8 cellular contexts compared by ENCODE assay signal in genomic region chr10:91201213-91201996, GRCh38. TPM values are rescaled to one million over a fixed set of nuclear protein-coding genes. Genes with fewer than 3 reads are reported as not detected.
DNase-seq lines count a peak whose midpoint lies in the region; ATAC-seq and TF ChIP-seq lines count a peak whose summit lies in the region.

No MANE protein-coding gene starts in this region.

- TF ChIP-seq CTCF in osteoblast (IDR thresholded peaks at IDR 0.05; ENCODE audit: extremely low read depth, low read depth, low read length) (no peak), nephron progenitor cell (IDR thresholded peaks at IDR 0.05) (no peak)

- H3K4me2 ChIP-seq in osteoblast (ENCODE audit: insufficient read depth, low read length), result peak overlapping the region; percentile 50

- H3K36me3 Mint-ChIP-seq in activated CD4-positive, alpha-beta T cell treated with anti-CD3 and anti-CD28 coated beads, Interleukin-2, amount 10 ng/mL, durations not matched to agents 24 days and 14 days (ENCODE audit: low read depth), result peaks cover 7% of the 10 kb centered on the region
- no peaks in the 10 kb centered on the region for H3K36me3 Mint-ChIP-seq in nephron progenitor cell (ENCODE audit: low read depth)

- H3K4me1 ChIP-seq in osteoblast (ENCODE audit: insufficient read depth, low read length), result peaks cover 14% of the 10 kb centered on the region

- no peak overlapping the region for H2AFZ ChIP-seq in osteoblast (ENCODE audit: low read length)

- peak overlapping the region; percentile 86 for H3K27ac Mint-ChIP-seq in activated CD4-positive, alpha-beta T cell treated with anti-CD3 and anti-CD28 coated beads, Interleukin-2, amount 10 ng/mL, durations not matched to agents 24 days and 14 days
- H3K27ac Mint-ChIP-seq in nephron progenitor cell, result no peak overlapping the region

- H3K4me3 Mint-ChIP-seq in activated CD4-positive, alpha-beta T cell treated with anti-CD3 and anti-CD28 coated beads, Interleukin-2, amount 10 ng/mL, durations not matched to agents 24 days and 14 days, result peak overlapping the region; percentile 67
- no peak overlapping the region for H3K4me3 Mint-ChIP-seq in nephron progenitor cell

- H3K9me3 ChIP-seq in osteoblast (ENCODE audit: low read depth, low read length), result no peaks in the 10 kb centered on the region

- peaks cover 67% of the 10 kb centered on the region for H3K4me1 Mint-ChIP-seq in activated CD4-positive, alpha-beta T cell treated with anti-CD3 and anti-CD28 coated beads, Interleukin-2, amount 10 ng/mL, durations not matched to agents 24 days and 14 days
- H3K4me1 Mint-ChIP-seq in nephron progenitor cell, result peaks cover 12% of the 10 kb centered on the region

- DNase-seq in activated CD4-positive, alpha-beta T cell treated with anti-CD3 and anti-CD28 coated beads, Interleukin-2, amount 10 ng/mL, durations not matched to agents 24 days and 14 days, result peak; percentile 87
- no peak for DNase-seq in osteoblast (ENCODE audit: insufficient read length, low spot score, missing footprints)
- no peak for DNase-seq in GM19238 (ENCODE audit: insufficient read length, low spot score)
- DNase-seq in NCI-H146 treated with DMSO at 0.1 percent for 48 hours (lab: John Stamatoyannopoulos, UW; ENCODE audit: unreplicated experiment), result no peak
- no peak for DNase-seq in medulla oblongata (ENCODE audit: extremely low spot score)
- DNase-seq in nephron progenitor cell, result no peak

- H3K27me3 ChIP-seq in osteoblast (ENCODE audit: insufficient read depth, low read length), result no peaks in the 10 kb centered on the region

- H3K79me2 ChIP-seq in osteoblast (ENCODE audit: insufficient read depth, low read length), result peaks cover 82% of the 10 kb centered on the region

- H3K4me3 ChIP-seq in osteoblast (ENCODE audit: insufficient read depth, low read length), result no peak overlapping the region

- peak; percentile 44 for ATAC-seq in GM18868 (IDR thresholded peaks at IDR 0.05; ENCODE audit: unreplicated experiment)
- peak; percentile 56 for ATAC-seq in HG02759 (IDR thresholded peaks at IDR 0.05; ENCODE audit: unreplicated experiment)

- H3K9me3 Mint-ChIP-seq in activated CD4-positive, alpha-beta T cell treated with anti-CD3 and anti-CD28 coated beads, Interleukin-2, amount 10 ng/mL, durations not matched to agents 24 days and 14 days, result no peaks in the 10 kb centered on the region
- no peaks in the 10 kb centered on the region for H3K9me3 Mint-ChIP-seq in nephron progenitor cell

- no peak overlapping the region for H3K27ac ChIP-seq in osteoblast (ENCODE audit: low read depth, low read length)

- intact Hi-C loops in activated CD4-positive, alpha-beta T cell treated with anti-CD3 and anti-CD28 coated beads, Interleukin-2, amount 10 ng/mL, durations not matched to agents 24 days and 14 days (cut with micrococcal nuclease), result loop anchor here (1.0 to 5.0 kb wide), 3 partner anchors 19 to 596 kb away; partner anchors contain the start of genes PCGF5 and TNKS2

- H3K36me3 ChIP-seq in osteoblast (ENCODE audit: insufficient read depth, low read length), result no peaks in the 10 kb centered on the region

- no peaks in the 10 kb centered on the region for H3K27me3 Mint-ChIP-seq in activated CD4-positive, alpha-beta T cell treated with anti-CD3 and anti-CD28 coated beads, Interleukin-2, amount 10 ng/mL, durations not matched to agents 24 days and 14 days
- no peaks in the 10 kb centered on the region for H3K27me3 Mint-ChIP-seq in nephron progenitor cell (ENCODE audit: low read depth, poor library complexity)

- H4K20me1 ChIP-seq in osteoblast (ENCODE audit: insufficient read depth, low read length), result peaks cover 11% of the 10 kb centered on the region

RNA-seq across cellular contexts. Expression of gene PCGF5, which starts 19.1 kb away (rescaled TPM):
- 42.1 and 45.4 TPM in 2 replicates for total RNA-seq in activated CD4-positive, alpha-beta T cell treated with anti-CD3 and anti-CD28 coated beads, Interleukin-2, amount 10 ng/mL, durations not matched to agents 24 days and 14 days
- total RNA-seq in osteoblast, result 84.9 and 99.2 TPM in 2 replicates
